9 cellular contexts compared by ENCODE assay signal in the genomic region with DNA sequence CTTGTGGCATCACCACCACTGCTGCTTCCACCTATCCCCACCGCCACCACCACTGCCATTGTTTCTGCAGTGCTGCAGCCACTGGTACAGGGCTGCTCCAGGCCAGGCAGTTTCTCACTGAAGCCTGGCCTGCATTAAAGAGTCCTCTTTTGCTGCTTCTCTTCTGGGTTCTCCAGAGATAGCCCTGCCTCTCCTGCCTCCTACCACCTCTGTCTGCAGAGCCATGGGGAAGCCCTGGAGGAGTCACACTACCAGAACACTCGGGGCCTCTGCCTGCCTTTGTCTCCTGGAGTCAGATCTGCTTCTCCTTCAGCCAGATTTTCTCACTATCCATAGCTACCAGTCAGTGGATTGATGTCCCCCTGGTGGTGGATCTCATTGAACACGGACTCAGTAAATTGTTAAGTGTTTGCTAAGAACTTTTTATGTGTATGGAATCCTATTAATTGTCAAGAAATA. TPM values are rescaled to one million over a fixed set of nuclear protein-coding genes. Genes with fewer than 3 reads are reported as not detected.
DNase-seq lines count a peak whose midpoint lies in the region; ATAC-seq and TF ChIP-seq lines count a peak whose summit lies in the region.
"Had no signal": no experiment of that assay in that cellular context is flagged by ENCODE, and none has a peak within 500 bp of the region (broad histone marks: within the 10 kb centered on the region; RNA-seq: fewer than 3 reads in every experiment).

No MANE protein-coding gene starts in this region.

- H3K27ac ChIP-seq in adrenal gland = no peak overlapping the region

- peaks cover 10% of the 10 kb centered on the region for H3K9me3 Mint-ChIP-seq in type B pancreatic cell
- peaks cover 3% of the 10 kb centered on the region for H3K9me3 Mint-ChIP-seq in stimulated activated effector memory CD8-positive, alpha-beta T cell treated with anti-CD3 and anti-CD28 coated beads, Interleukin-12 subunit alpha, Interleukin-12 subunit beta, amount 100 ng/mL, for 72 hours

- H3K4me3 ChIP-seq in adrenal gland = no peak overlapping the region

- peaks cover 4% of the 10 kb centered on the region for H3K36me3 Mint-ChIP-seq in type B pancreatic cell
- H3K36me3 Mint-ChIP-seq in stimulated activated effector memory CD8-positive, alpha-beta T cell treated with anti-CD3 and anti-CD28 coated beads, Interleukin-12 subunit alpha, Interleukin-12 subunit beta, amount 100 ng/mL, for 72 hours = no peaks in the 10 kb centered on the region

- 32 to 45% (median 43%) methylated on average over 3 of the region's 3 CpGs for WGBS in adrenal gland, 4 donors

- in situ Hi-C loops in Caki2 (cut with HindIII; ENCODE audit: low pct_unique_long_range_greater_than_20kb, low sequenced_read_pairs) = no loop called here

- no peaks in the 10 kb centered on the region for H3K4me1 ChIP-seq in adrenal gland (replicated peaks in 1 of 2)

- peaks cover 9% of the 10 kb centered on the region for H3K4me1 Mint-ChIP-seq in type B pancreatic cell (ENCODE audit: unreplicated experiment)
- no peaks in the 10 kb centered on the region for H3K4me1 Mint-ChIP-seq in stimulated activated effector memory CD8-positive, alpha-beta T cell treated with anti-CD3 and anti-CD28 coated beads, Interleukin-12 subunit alpha, Interleukin-12 subunit beta, amount 100 ng/mL, for 72 hours
- H3K4me1 Mint-ChIP-seq: naive B cell had no signal

- no peaks in the 10 kb centered on the region for H3K36me3 ChIP-seq in adrenal gland (replicated peaks in 1 of 2)

- no peaks in the 10 kb centered on the region for H3K27me3 ChIP-seq in adrenal gland

- peak; percentile 26 for DNase-seq in Caki2 (ENCODE audit: low read depth)
- DNase-seq in Kasumi-1 (lab: John Stamatoyannopoulos, UW) = peak; percentile 41 to 59
- peak; percentile 61 to 88 (median 71) for DNase-seq in adrenal gland
- DNase-seq in iPS DF 4.7 (ENCODE audit: extremely low read depth, low spot score) = peak; percentile 68
- DNase-seq in type B pancreatic cell (ENCODE audit: extremely low spot score, unreplicated experiment) = no peak
- no peak for DNase-seq in occipital lobe (lab: John Stamatoyannopoulos, UW)
- no peak for DNase-seq in stimulated activated effector memory CD8-positive, alpha-beta T cell treated with anti-CD3 and anti-CD28 coated beads, Interleukin-12 subunit alpha, Interleukin-12 subunit beta, amount 100 ng/mL, for 72 hours (ENCODE audit: low spot score in 2 of 2)
- DNase-seq in stimulated activated CD4-positive, alpha-beta T cell treated with anti-CD3 and anti-CD28 coated beads, Interleukin-4, amount 100 ng/mL, for 24 hours = no peak
- DNase-seq: naive B cell had no signal

- H3K27ac Mint-ChIP-seq in type B pancreatic cell = no peak overlapping the region
- H3K27ac Mint-ChIP-seq in stimulated activated effector memory CD8-positive, alpha-beta T cell treated with anti-CD3 and anti-CD28 coated beads, Interleukin-12 subunit alpha, Interleukin-12 subunit beta, amount 100 ng/mL, for 72 hours = no peak overlapping the region

- no peak for TF ChIP-seq POLR2A in adrenal gland (IDR thresholded peaks at IDR 0.05)

- intact Hi-C loops in adrenal gland (cut with DNase I) = loop anchor here (5.0 kb wide), 3 partner anchors 100 to 195 kb away; no protein-coding TSS in a partner anchor

- no peaks in the 10 kb centered on the region for H3K9me3 ChIP-seq in adrenal gland (replicated peaks in 1 of 3)

- no peak for ATAC-seq in stimulated activated effector memory CD8-positive, alpha-beta T cell treated with anti-CD3 and anti-CD28 coated beads, Interleukin-12 subunit alpha, Interleukin-12 subunit beta, amount 100 ng/mL, for 72 hours

- no peak overlapping the region for H3K4me3 Mint-ChIP-seq in type B pancreatic cell
- no peak overlapping the region for H3K4me3 Mint-ChIP-seq in stimulated activated effector memory CD8-positive, alpha-beta T cell treated with anti-CD3 and anti-CD28 coated beads, Interleukin-12 subunit alpha, Interleukin-12 subunit beta, amount 100 ng/mL, for 72 hours
- H3K4me3 Mint-ChIP-seq: naive B cell had no signal

- TF ChIP-seq CTCF in adrenal gland (IDR thresholded peaks at IDR 0.05) = peak; percentile 57 to 75 (median 66)
- TF ChIP-seq CTCF in type B pancreatic cell (conservative IDR thresholded peaks at IDR 0.05) = peak; percentile 76

- H3K27me3 Mint-ChIP-seq in type B pancreatic cell = peaks cover 4% of the 10 kb centered on the region

RNA-seq across cellular contexts. Expression of gene DDAH1, which starts 37.7 kb away (rescaled TPM):
- 11.8 and 16.9 TPM in 2 replicates for total RNA-seq in Caki2 (2014; rRNA removed; shearing (Covaris generic); ENCODE audit: low replicate concordance)
- total RNA-seq in adrenal gland (10 to 100 TPM; 34.9 to 84.5 (median 66.5) TPM), type B pancreatic cell (ENCODE audit: low replicate concordance) (27.7 and 28.6 TPM in 2 replicates), occipital lobe (37.3 TPM)
- 10 to 100 TPM; 15.5 to 34.4 (median 17.3) TPM for polyA plus RNA-seq in adrenal gland

Comparison
In these comparisons a context has a peak if more than half of its experiments do, and no peak if none do; other contexts are left out.
1. DNase-seq: peak in Caki2 (single experiment), Kasumi-1 (2 of 2), adrenal gland (7 of 7) and iPS DF 4.7 (single experiment); none in type B pancreatic cell (single experiment), occipital lobe (single experiment), stimulated activated effector memory CD8-positive, alpha-beta T cell treated with anti-CD3 and anti-CD28 coated beads, Interleukin-12 subunit alpha, Interleukin-12 subunit beta, amount 100 ng/mL, for 72 hours (0 of 2) and stimulated activated CD4-positive, alpha-beta T cell treated with anti-CD3 and anti-CD28 coated beads, Interleukin-4, amount 100 ng/mL, for 24 hours (single experiment).